2 cellular contexts compared by ENCODE assay signal in genomic region chr3:132347811-132348210, GRCh38.
TF ChIP-seq lines count a peak whose summit lies in the region.

No MANE protein-coding gene starts in this region.

TF ChIP-seq in HEK293, 187 proteins besides CTCF, POLR2A, EP300 and RAD21:
- TF ChIP-seq, protein P1, sequence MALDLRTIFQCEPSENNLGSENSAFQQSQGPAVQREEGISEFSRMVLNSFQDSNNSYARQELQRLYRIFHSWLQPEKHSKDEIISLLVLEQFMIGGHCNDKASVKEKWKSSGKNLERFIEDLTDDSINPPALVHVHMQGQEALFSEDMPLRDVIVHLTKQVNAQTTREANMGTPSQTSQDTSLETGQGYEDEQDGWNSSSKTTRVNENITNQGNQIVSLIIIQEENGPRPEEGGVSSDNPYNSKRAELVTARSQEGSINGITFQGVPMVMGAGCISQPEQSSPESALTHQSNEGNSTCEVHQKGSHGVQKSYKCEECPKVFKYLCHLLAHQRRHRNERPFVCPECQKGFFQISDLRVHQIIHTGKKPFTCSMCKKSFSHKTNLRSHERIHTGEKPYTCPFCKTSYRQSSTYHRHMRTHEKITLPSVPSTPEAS (tag by site-specific recombination; IDR thresholded peaks at IDR 0.05), result 0 out of 2 replicates have a peak, but pooled peaks have one; percentile 15
- TF ChIP-seq ZSCAN16 (tag by site-specific recombination; IDR thresholded peaks at IDR 0.05), result no peak

TF ChIP-seq in GM12878, 131 proteins besides CTCF, POLR2A, EP300 and RAD21:
- TF ChIP-seq BACH1 (IDR thresholded peaks at IDR 0.05; ENCODE audit: borderline replicate concordance), result no peak
- TF ChIP-seq ZBTB40 (IDR thresholded peaks at IDR 0.05; ENCODE audit: borderline replicate concordance), result peak; percentile 65
